Comparison of ENCODE assay signal across 27 cellular contexts in the genomic region with DNA sequence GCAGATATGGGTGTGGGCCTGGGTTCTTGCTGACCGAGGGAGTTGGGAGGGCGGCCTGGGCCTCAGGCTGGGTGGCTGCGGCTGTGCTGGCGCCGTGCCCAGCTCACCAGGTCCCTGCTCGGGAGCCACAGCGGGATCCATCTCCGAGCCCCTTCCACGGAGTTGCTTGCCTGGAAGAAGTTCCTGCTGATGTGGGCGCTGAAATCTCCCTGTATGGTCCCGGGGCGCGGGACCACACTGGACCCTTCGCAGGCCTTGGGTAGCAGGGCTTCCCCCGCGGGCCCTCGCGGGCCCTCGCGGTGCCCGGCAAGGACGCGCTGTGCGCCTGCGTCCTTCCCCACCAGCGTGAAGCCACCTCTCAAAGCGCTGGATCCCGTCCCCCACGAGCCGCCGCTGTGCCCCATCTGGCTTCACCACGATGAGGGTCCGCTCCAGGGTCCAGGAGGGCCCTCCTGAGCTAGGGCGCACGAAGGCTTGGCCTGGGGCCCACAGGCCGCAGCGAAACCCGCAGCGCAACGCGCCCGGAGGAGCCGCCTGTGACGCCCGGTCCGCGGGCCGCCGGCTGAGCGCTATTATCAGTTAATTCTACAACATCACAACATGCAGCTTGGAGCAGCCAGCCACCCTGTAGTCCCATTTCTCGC. TPM values are rescaled to one million over a fixed set of nuclear protein-coding genes. Genes with fewer than 3 reads are reported as not detected.
A peak's percentile ranks its signal among the peaks of the same experiment; 100 is the strongest.
DNase-seq lines count a peak whose midpoint lies in the region; ATAC-seq, FAIRE-seq and TF ChIP-seq lines count a peak whose summit lies in the region.
"Had no signal": no experiment of that assay in that cellular context is flagged by ENCODE, and none has a peak within 500 bp of the region (broad histone marks: within the 10 kb centered on the region; RNA-seq: fewer than 3 reads in every experiment).

No MANE protein-coding gene starts in this region.

- H3K9ac ChIP-seq in SK-N-SH (no peak overlapping the region), kidney (ENCODE audit: low read length in 2 of 2) (no peak overlapping the region)

- H3K4me1 ChIP-seq in SK-N-SH (ENCODE audit: control insufficient read depth in 1 of 2, insufficient read depth in 2 of 2, low read depth in 1 of 2, low read length in 1 of 2) = no peaks in the 10 kb centered on the region
- no peaks in the 10 kb centered on the region for H3K4me1 ChIP-seq in kidney (ENCODE audit: control insufficient read depth in 1 of 2, insufficient read depth in 1 of 2, low read depth in 1 of 2, low read length in 2 of 2)
- H3K4me1 ChIP-seq in thyroid gland = no peaks in the 10 kb centered on the region
- H3K4me1 ChIP-seq: gastroesophageal sphincter had no signal

- no peak overlapping the region for H3K4me3 Mint-ChIP-seq in activated T-cell treated with anti-CD3 and anti-CD28 coated beads, Interleukin-2, amount 50 U/mL, for 4 hours
- H3K4me3 Mint-ChIP-seq: CD4-positive, CD25-positive, alpha-beta regulatory T cell had no signal

- DNase-seq in SK-N-SH (peak; percentile 73), choroid plexus epithelial cell (ENCODE audit: low read depth) (no peak), kidney (peak; percentile 61), thyroid gland (peak; percentile 7 to 9), amniotic stem cell (lab: John Stamatoyannopoulos, UW) (no peak)
- no peak for DNase-seq in activated T-cell treated with anti-CD3 and anti-CD28 coated beads, Interleukin-2, amount 50 U/mL, for 4 hours
- DNase-seq: 8988T; activated CD4-positive, alpha-beta T cell treated with anti-CD3 and anti-CD28 coated beads for 48 hours; activated gamma-delta T cell; amygdala; CD4-positive, CD25-positive, alpha-beta regulatory T cell; DND-41; NCI-H146; NCI-H2227 treated with DMSO at 0.1 percent for 48 hours; stimulated activated CD8-positive, alpha-beta memory T cell treated with anti-CD3 and anti-CD28 coated beads, Interleukin-4, amount 100 ng/mL, for 48 hours; SW 1271 had no signal

- TF ChIP-seq EP300 in SK-N-SH (IDR thresholded peaks at IDR 0.05; ENCODE audit: borderline replicate concordance in 1 of 2, low read depth in 1 of 2, low read length in 1 of 2) = no peak

- no peaks in the 10 kb centered on the region for H4K20me1 ChIP-seq in SK-N-SH (ENCODE audit: insufficient read depth)

- no peaks in the 10 kb centered on the region for H3K27me3 Mint-ChIP-seq in activated T-cell treated with anti-CD3 and anti-CD28 coated beads, Interleukin-2, amount 50 U/mL, for 4 hours (ENCODE audit: low read depth)
- H3K27me3 Mint-ChIP-seq: CD4-positive, CD25-positive, alpha-beta regulatory T cell had no signal

- H3K4me1 Mint-ChIP-seq in activated T-cell treated with anti-CD3 and anti-CD28 coated beads, Interleukin-2, amount 50 U/mL, for 4 hours (ENCODE audit: low read depth) = peaks cover 3% of the 10 kb centered on the region
- H3K4me1 Mint-ChIP-seq: CD4-positive, CD25-positive, alpha-beta regulatory T cell had no signal

- WGBS in SK-N-SH (ENCODE audit: low lambda C conversion rate) = 89% methylated on average over 42 of the region's 51 CpGs
- WGBS in thyroid gland, 2 donors = 44% methylated on average over 12 to 44 of the region's 51 CpGs

- no peaks in the 10 kb centered on the region for H3F3A ChIP-seq in SK-N-SH (replicated peaks; ENCODE audit: insufficient read depth)

- TF ChIP-seq CTCF in SK-N-SH (IDR thresholded peaks at IDR 0.05) (no peak), choroid plexus epithelial cell (conservative IDR thresholded peaks at IDR 0.05; ENCODE audit: low read depth, low read length) (no peak), kidney (IDR thresholded peaks at IDR 0.05; ENCODE audit: borderline replicate concordance, extremely low read depth, insufficient read depth) (no peak), thyroid gland (IDR thresholded peaks at IDR 0.05) (no peak)

- H3K79me2 ChIP-seq in SK-N-SH (ENCODE audit: insufficient read depth) = no peaks in the 10 kb centered on the region

- H3K9me2 ChIP-seq in SK-N-SH = no peaks in the 10 kb centered on the region

- H3K36me3 Mint-ChIP-seq in activated T-cell treated with anti-CD3 and anti-CD28 coated beads, Interleukin-2, amount 50 U/mL, for 4 hours (ENCODE audit: insufficient read depth) = no peaks in the 10 kb centered on the region
- H3K36me3 Mint-ChIP-seq: CD4-positive, CD25-positive, alpha-beta regulatory T cell had no signal

- intact Hi-C loops in kidney (cut with DNase I) = no loop called here
- intact Hi-C loops in thyroid gland (cut with DNase I) = no loop called here

- no peak for TF ChIP-seq POLR2A in thyroid gland (IDR thresholded peaks at IDR 0.05)

- no peak for FAIRE-seq in kidney (lab: Jason Lieb, UNC)
- FAIRE-seq: colon, GM18507, TTC549 had no signal

- H3K9me3 ChIP-seq in SK-N-SH = no peaks in the 10 kb centered on the region
- H3K9me3 ChIP-seq in kidney (ENCODE audit: control insufficient read depth in 1 of 2, low read length in 2 of 2) = no peaks in the 10 kb centered on the region
- no peaks in the 10 kb centered on the region for H3K9me3 ChIP-seq in thyroid gland
- H3K9me3 ChIP-seq: gastroesophageal sphincter, ovary had no signal

- H3K9me3 Mint-ChIP-seq in activated T-cell treated with anti-CD3 and anti-CD28 coated beads, Interleukin-2, amount 50 U/mL, for 4 hours = no peaks in the 10 kb centered on the region
- H3K9me3 Mint-ChIP-seq: CD4-positive, CD25-positive, alpha-beta regulatory T cell had no signal

- H2AFZ ChIP-seq in SK-N-SH (ENCODE audit: low read depth) = no peak overlapping the region

- H3K27me3 ChIP-seq in SK-N-SH (ENCODE audit: insufficient read depth) = no peaks in the 10 kb centered on the region
- no peaks in the 10 kb centered on the region for H3K27me3 ChIP-seq in thyroid gland
- H3K27me3 ChIP-seq: gastroesophageal sphincter, ovary had no signal

- POLR2A ChIA-PET in SK-N-SH (lab: Yijun Ruan, JAX) = no interaction called here

- H3K4me3 ChIP-seq in SK-N-SH (ENCODE audit: low read depth in 2 of 2, low read length in 1 of 2) (no peak overlapping the region), choroid plexus epithelial cell (ENCODE audit: low read depth, low read length) (peak overlapping the region; percentile 38), kidney (ENCODE audit: low read length in 2 of 2) (no peak overlapping the region), thyroid gland (replicated peaks in 1 of 3) (no peak overlapping the region)
- H3K4me3 ChIP-seq: ovary, smooth muscle cell had no signal

- no peak; the same call in 2 of the 3 replicates for ATAC-seq in SK-N-SH treated with all-trans-retinoic acid at 6 μM for 48 hours
- ATAC-seq in HG03378 (IDR thresholded peaks at IDR 0.05; ENCODE audit: unreplicated experiment) = no peak
- no peak for ATAC-seq in activated T-cell treated with anti-CD3 and anti-CD28 coated beads, Interleukin-2, amount 50 U/mL, for 4 hours
- ATAC-seq: gastroesophageal sphincter had no signal

- H3K36me3 ChIP-seq in SK-N-SH (replicated peaks in 1 of 2; ENCODE audit: control insufficient read depth in 1 of 2, insufficient read depth in 2 of 2, low read length in 1 of 2) = no peaks in the 10 kb centered on the region
- H3K36me3 ChIP-seq in kidney (ENCODE audit: control insufficient read depth in 1 of 2, insufficient read depth in 2 of 2, low read length in 2 of 2) = no peaks in the 10 kb centered on the region
- H3K36me3 ChIP-seq in thyroid gland = no peaks in the 10 kb centered on the region
- H3K36me3 ChIP-seq: gastroesophageal sphincter, ovary had no signal

- CTCF ChIA-PET in SK-N-SH (lab: Yijun Ruan, JAX) = no interaction called here

- no peak overlapping the region for H3K4me2 ChIP-seq in SK-N-SH
- H3K4me2 ChIP-seq: smooth muscle cell had no signal

- H3K27ac ChIP-seq in SK-N-SH (ENCODE audit: low read depth in 2 of 2, low read length in 1 of 2) (no peak overlapping the region), kidney (ENCODE audit: low read depth in 2 of 2, low read length in 2 of 2) (no peak overlapping the region), thyroid gland (no peak overlapping the region)
- H3K27ac ChIP-seq: gastroesophageal sphincter, ovary had no signal

- TF ChIP-seq RAD21 in SK-N-SH (IDR thresholded peaks at IDR 0.05; ENCODE audit: low read length) = no peak

TF ChIP-seq in SK-N-SH, 30 proteins besides CTCF, POLR2A, EP300 and RAD21:
- TF ChIP-seq TCF12 (IDR thresholded peaks at IDR 0.05) = no peak
- TF ChIP-seq RCOR1 (IDR thresholded peaks at IDR 0.05; ENCODE audit: low read length) = no peak
- TF ChIP-seq RXRA (IDR thresholded peaks at IDR 0.05; ENCODE audit: borderline replicate concordance, low read depth) = no peak
- TF ChIP-seq TAF1 (IDR thresholded peaks at IDR 0.05; ENCODE audit: borderline replicate concordance, low read depth, low read length) = no peak
- TF ChIP-seq NRF1 (IDR thresholded peaks at IDR 0.05; ENCODE audit: low read depth, low read length) = no peak

TF ChIP-seq in SK-N-SH treated with all-trans-retinoic acid at 6 μM for 48 hours, 23 proteins besides CTCF, POLR2A, EP300 and RAD21:
- no peak for TF ChIP-seq PPARA (CRISPR knock-in tag; IDR thresholded peaks at IDR 0.05; ENCODE audit: borderline replicate concordance)
- no peak for TF ChIP-seq RARB (CRISPR knock-in tag; IDR thresholded peaks at IDR 0.05)

RNA-seq across cellular contexts. Expression of gene RAB19, which starts 31.5 kb away (rescaled TPM):
- polyA plus RNA-seq in SK-N-SH (2012; rRNA removed) (not detected in 2 replicates), kidney (ENCODE audit: insufficient read depth, low read depth, low replicate concordance) (0.82 TPM)
- polyA plus RNA-seq in SK-N-SH (2012; cell fraction: cytosol; rRNA removed) = 0.04 TPM in 1 of 2 replicates, not detected in the other
- polyA plus RNA-seq in SK-N-SH (2012; cell fraction: nucleus; rRNA removed) = 0.13 TPM in 1 of 2 replicates, not detected in the other
- total RNA-seq in kidney (11.5 TPM), thyroid gland (10 to 100 TPM in 3 of 4 donors, 1 to 10 TPM in 1; 9.7 to 45.5 (median 17.2) TPM)
- 1 to 10 TPM; 3.8 to 4.9 (median 4.0) TPM for total RNA-seq in activated T-cell treated with anti-CD3 and anti-CD28 coated beads, Interleukin-2, amount 50 U/mL, for 4 hours
- total RNA-seq: gastroesophageal sphincter, M059J, smooth muscle cell, temporal lobe had no signal
- polyA plus RNA-seq: liver, ovary, smooth muscle cell had no signal

RNA-seq across cellular contexts. Expression of gene SLC37A3, which starts 37.0 kb away (rescaled TPM):
- 53.3 and 73.2 TPM in 2 replicates for polyA plus RNA-seq in SK-N-SH (2012; rRNA removed)
- 43.8 and 46.5 TPM in 2 replicates for polyA plus RNA-seq in SK-N-SH (2012; cell fraction: cytosol; rRNA removed)
- polyA plus RNA-seq in SK-N-SH (2012; cell fraction: nucleus; rRNA removed) = 102 and 188 TPM in 2 replicates
- 50.3 TPM for total RNA-seq in kidney
- 19.5 TPM for polyA plus RNA-seq in kidney (ENCODE audit: insufficient read depth, low read depth, low replicate concordance)
- total RNA-seq in thyroid gland = 100 to 1,000 TPM in 2 of 4 donors, 10 to 100 TPM in 2; 71.9 to 123 (median 86.9) TPM
- total RNA-seq in activated T-cell treated with anti-CD3 and anti-CD28 coated beads, Interleukin-2, amount 50 U/mL, for 4 hours = 10 to 100 TPM; 33.5 to 44.0 (median 40.9) TPM

RNA-seq across cellular contexts. Expression of gene MKRN1, which starts 43.9 kb away (rescaled TPM):
- polyA plus RNA-seq in SK-N-SH (2012; rRNA removed) = 53.5 and 61.4 TPM in 2 replicates
- polyA plus RNA-seq in SK-N-SH (2012; cell fraction: cytosol; rRNA removed) = 59.4 and 62.2 TPM in 2 replicates
- 46.5 and 61.8 TPM in 2 replicates for polyA plus RNA-seq in SK-N-SH (2012; cell fraction: nucleus; rRNA removed)
- total RNA-seq in kidney = 106 TPM
- 48.8 TPM for polyA plus RNA-seq in kidney (ENCODE audit: insufficient read depth, low read depth, low replicate concordance)
- 10 to 100 TPM; 60.2 to 87.9 (median 69.1) TPM for total RNA-seq in thyroid gland
- 10 to 100 TPM; 42.9 to 54.1 (median 51.9) TPM for total RNA-seq in activated T-cell treated with anti-CD3 and anti-CD28 coated beads, Interleukin-2, amount 50 U/mL, for 4 hours

Comparison
In these comparisons a context has a peak if more than half of its experiments do, and no peak if none do; other contexts are left out.
1. DNase-seq: peak in SK-N-SH (single experiment), kidney (single experiment) and thyroid gland (2 of 2); none in choroid plexus epithelial cell (single experiment), activated T-cell treated with anti-CD3 and anti-CD28 coated beads, Interleukin-2, amount 50 U/mL, for 4 hours (single experiment) and amniotic stem cell (single experiment).